Comparison of ENCODE assay signal across 1 cellular context in the genomic region with DNA sequence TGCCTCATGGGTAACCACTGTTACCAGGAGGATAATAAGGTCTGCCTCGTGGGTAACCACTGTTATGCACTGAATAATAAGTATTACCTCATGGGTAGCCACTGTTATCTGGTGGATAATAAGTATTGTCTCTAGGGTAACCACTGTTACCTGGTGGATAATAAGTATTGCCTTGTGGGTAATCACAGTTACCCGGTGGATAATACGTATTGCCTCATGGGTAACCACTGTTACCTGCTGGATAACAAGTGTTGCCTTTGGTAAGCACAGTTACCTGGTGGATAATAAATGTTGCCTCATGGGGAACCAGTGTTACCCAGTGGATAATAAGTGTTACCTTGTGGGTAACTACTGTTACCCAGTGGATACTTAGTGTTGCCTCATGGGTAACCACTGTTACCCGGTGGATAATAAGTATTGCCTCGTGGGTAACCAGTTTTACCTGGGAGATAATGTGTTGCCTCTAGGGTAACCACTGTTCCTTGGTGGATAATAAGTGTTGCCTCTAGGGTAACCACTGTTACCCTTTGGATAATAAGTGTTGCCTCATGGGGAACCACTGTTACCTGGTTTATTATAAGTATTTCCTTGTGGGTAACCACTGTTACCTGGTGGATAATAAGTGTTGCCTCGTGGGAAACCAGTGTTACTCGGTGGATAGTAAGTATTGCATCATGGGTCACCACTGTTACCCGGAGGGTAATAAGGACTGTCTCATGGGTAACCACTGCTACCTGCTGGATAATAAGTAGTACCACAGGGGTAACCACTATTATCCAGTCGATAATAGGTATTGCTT.
A peak's percentile ranks its signal among the peaks of the same experiment; 100 is the strongest.
TF ChIP-seq lines count a peak whose summit lies in the region.

No MANE protein-coding gene starts in this region.

TF ChIP-seq in GM12878, 131 proteins besides CTCF, POLR2A, EP300 and RAD21 (continued from another document and continues in another):
- TF ChIP-seq ZBTB40 (IDR thresholded peaks at IDR 0.05; ENCODE audit: borderline replicate concordance) (no peak), ASH2L (IDR thresholded peaks at IDR 0.05; ENCODE audit: borderline replicate concordance, low read depth) (no peak), BHLHE40 (IDR thresholded peaks at IDR 0.05; ENCODE audit: borderline replicate concordance in 1 of 2, low read depth in 2 of 2, low read length in 1 of 2) (no peak), IRF4 (IDR thresholded peaks at IDR 0.05; ENCODE audit: low read depth, low read length) (no peak), ZBTB33 (IDR thresholded peaks at IDR 0.05) (no peak), HDAC2 (IDR thresholded peaks at IDR 0.05) (no peak), HDAC6 (IDR thresholded peaks at IDR 0.05; ENCODE audit: unreplicated experiment) (no peak), NR2C2 (IDR thresholded peaks at IDR 0.05; ENCODE audit: borderline replicate concordance, control insufficient read depth, insufficient read length, low read depth) (no peak), TAF1 (IDR thresholded peaks at IDR 0.05; ENCODE audit: borderline replicate concordance, low read depth, low read length) (no peak), POU2F2 (IDR thresholded peaks at IDR 0.05; ENCODE audit: borderline replicate concordance, low read depth, low read length) (peak; percentile 22; the same call in 1 of the 3 replicates), ZBED1 (IDR thresholded peaks at IDR 0.05; ENCODE audit: borderline replicate concordance) (peak; percentile 24; the same call in 1 of the 2 replicates), MEF2B (IDR thresholded peaks at IDR 0.05; ENCODE audit: partially characterized antibody, poor library complexity, severe bottlenecking) (no peak), FOS (IDR thresholded peaks at IDR 0.05; ENCODE audit: borderline replicate concordance, extremely low read depth, insufficient read length) (no peak), ZNF24 (IDR thresholded peaks at IDR 0.05) (peak; percentile 98), HCFC1 (IDR thresholded peaks at IDR 0.05; ENCODE audit: low read length) (no peak), BCL11A (IDR thresholded peaks at IDR 0.05; ENCODE audit: low read depth, low read length) (no peak), SPI1 (IDR thresholded peaks at IDR 0.05; ENCODE audit: borderline replicate concordance, insufficient read depth, low read depth, low read length) (no peak), POLR2AphosphoS5 (IDR thresholded peaks at IDR 0.05; ENCODE audit: low read length) (no peak), ZBTB11 (CRISPR knock-in tag; IDR thresholded peaks at IDR 0.05) (no peak), STAT1 (conservative IDR thresholded peaks at IDR 0.05) (no peak), NFYA (IDR thresholded peaks at IDR 0.05; ENCODE audit: borderline replicate concordance, low read depth, low read length) (no peak), DPF2 (IDR thresholded peaks at IDR 0.05) (no peak), KAT2A (conservative IDR thresholded peaks at IDR 0.05; ENCODE audit: control insufficient read depth, low read depth, low read length) (no peak), MTA3 (IDR thresholded peaks at IDR 0.05; ENCODE audit: borderline replicate concordance, low read length) (no peak), SREBF1 (IDR thresholded peaks at IDR 0.05; ENCODE audit: low read length) (peak; percentile 68), PRDM15 (CRISPR knock-in tag; IDR thresholded peaks at IDR 0.05) (peak; percentile 71; the same call in 1 of the 2 replicates), SMAD1 (IDR thresholded peaks at IDR 0.05; ENCODE audit: low read depth, partially characterized antibody) (no peak)
- TF ChIP-seq, protein P1, sequence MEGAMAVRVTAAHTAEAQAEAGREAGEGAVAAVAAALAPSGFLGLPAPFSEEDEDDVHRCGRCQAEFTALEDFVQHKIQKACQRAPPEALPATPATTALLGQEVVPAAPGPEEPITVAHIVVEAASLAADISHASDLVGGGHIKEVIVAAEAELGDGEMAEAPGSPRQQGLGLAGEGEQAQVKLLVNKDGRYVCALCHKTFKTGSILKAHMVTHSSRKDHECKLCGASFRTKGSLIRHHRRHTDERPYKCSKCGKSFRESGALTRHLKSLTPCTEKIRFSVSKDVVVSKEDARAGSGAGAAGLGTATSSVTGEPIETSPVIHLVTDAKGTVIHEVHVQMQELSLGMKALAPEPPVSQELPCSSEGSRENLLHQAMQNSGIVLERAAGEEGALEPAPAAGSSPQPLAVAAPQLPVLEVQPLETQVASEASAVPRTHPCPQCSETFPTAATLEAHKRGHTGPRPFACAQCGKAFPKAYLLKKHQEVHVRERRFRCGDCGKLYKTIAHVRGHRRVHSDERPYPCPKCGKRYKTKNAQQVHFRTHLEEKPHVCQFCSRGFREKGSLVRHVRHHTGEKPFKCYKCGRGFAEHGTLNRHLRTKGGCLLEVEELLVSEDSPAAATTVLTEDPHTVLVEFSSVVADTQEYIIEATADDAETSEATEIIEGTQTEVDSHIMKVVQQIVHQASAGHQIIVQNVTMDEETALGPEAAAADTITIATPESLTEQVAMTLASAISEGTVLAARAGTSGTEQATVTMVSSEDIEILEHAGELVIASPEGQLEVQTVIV (IDR thresholded peaks at IDR 0.05; ENCODE audit: borderline replicate concordance, partially characterized antibody): no peak
- TF ChIP-seq, protein P2, sequence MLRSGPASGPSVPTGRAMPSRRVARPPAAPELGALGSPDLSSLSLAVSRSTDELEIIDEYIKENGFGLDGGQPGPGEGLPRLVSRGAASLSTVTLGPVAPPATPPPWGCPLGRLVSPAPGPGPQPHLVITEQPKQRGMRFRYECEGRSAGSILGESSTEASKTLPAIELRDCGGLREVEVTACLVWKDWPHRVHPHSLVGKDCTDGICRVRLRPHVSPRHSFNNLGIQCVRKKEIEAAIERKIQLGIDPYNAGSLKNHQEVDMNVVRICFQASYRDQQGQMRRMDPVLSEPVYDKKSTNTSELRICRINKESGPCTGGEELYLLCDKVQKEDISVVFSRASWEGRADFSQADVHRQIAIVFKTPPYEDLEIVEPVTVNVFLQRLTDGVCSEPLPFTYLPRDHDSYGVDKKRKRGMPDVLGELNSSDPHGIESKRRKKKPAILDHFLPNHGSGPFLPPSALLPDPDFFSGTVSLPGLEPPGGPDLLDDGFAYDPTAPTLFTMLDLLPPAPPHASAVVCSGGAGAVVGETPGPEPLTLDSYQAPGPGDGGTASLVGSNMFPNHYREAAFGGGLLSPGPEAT (IDR thresholded peaks at IDR 0.05; ENCODE audit: low read depth): peak; percentile 10; the same call in 1 of the 2 replicates
- TF ChIP-seq, protein P3, sequence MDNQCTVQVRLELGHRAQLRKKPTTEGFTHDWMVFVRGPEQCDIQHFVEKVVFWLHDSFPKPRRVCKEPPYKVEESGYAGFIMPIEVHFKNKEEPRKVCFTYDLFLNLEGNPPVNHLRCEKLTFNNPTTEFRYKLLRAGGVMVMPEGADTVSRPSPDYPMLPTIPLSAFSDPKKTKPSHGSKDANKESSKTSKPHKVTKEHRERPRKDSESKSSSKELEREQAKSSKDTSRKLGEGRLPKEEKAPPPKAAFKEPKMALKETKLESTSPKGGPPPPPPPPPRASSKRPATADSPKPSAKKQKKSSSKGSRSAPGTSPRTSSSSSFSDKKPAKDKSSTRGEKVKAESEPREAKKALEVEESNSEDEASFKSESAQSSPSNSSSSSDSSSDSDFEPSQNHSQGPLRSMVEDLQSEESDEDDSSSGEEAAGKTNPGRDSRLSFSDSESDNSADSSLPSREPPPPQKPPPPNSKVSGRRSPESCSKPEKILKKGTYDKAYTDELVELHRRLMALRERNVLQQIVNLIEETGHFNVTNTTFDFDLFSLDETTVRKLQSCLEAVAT (IDR thresholded peaks at IDR 0.05): no peak
